ENCODE assay signal across 30 cellular contexts in genomic region chr2:207903236-207903635, GRCh38.
"Had no signal": no experiment of that assay in that cellular context is flagged by ENCODE, and none has a peak within 500 bp of the region (broad histone marks: within the 10 kb centered on the region; RNA-seq: fewer than 3 reads in every experiment).

No MANE protein-coding gene starts in this region.

- H3K27ac ChIP-seq: adrenal gland, body of pancreas, esophagus muscularis mucosa, gastroesophageal sphincter had no signal

- H3K27me3 Mint-ChIP-seq: activated CD4-positive, alpha-beta memory T cell treated with anti-CD3 and anti-CD28 coated beads, Interleukin-2, amount 10 ng/mL, durations not matched to agents 7 days and 5 days; activated CD4-positive, alpha-beta T cell treated with anti-CD3 and anti-CD28 coated beads for 36 hours; activated CD4-positive, alpha-beta T cell treated with anti-CD3 and anti-CD28 coated beads, Interleukin-2, amount 10 ng/mL, durations not matched to agents 7 days and 5 days; activated naive CD8-positive, alpha-beta T cell treated with anti-CD3 and anti-CD28 coated beads for 36 hours; activated naive CD8-positive, alpha-beta T cell treated with anti-CD3 and anti-CD28 coated beads, Interleukin-2, amount 50 U/mL, for 24 hours; activated T-cell treated with anti-CD3 and anti-CD28 coated beads, Interleukin-2, amount 50 U/mL, for 24 hours; effector memory CD8-positive, alpha-beta T cell; T-helper 17 cell had no signal

- H3K27ac Mint-ChIP-seq: activated CD4-positive, alpha-beta memory T cell treated with anti-CD3 and anti-CD28 coated beads, Interleukin-2, amount 10 ng/mL, durations not matched to agents 7 days and 5 days; activated CD4-positive, alpha-beta T cell treated with anti-CD3 and anti-CD28 coated beads for 36 hours; activated CD4-positive, alpha-beta T cell treated with anti-CD3 and anti-CD28 coated beads, Interleukin-2, amount 10 ng/mL, durations not matched to agents 7 days and 5 days; activated naive CD8-positive, alpha-beta T cell treated with anti-CD3 and anti-CD28 coated beads for 36 hours; activated naive CD8-positive, alpha-beta T cell treated with anti-CD3 and anti-CD28 coated beads, Interleukin-2, amount 50 U/mL, for 24 hours; activated T-cell treated with anti-CD3 and anti-CD28 coated beads, Interleukin-2, amount 50 U/mL, for 24 hours; activated T-cell treated with anti-CD3 and anti-CD28 coated beads, Interleukin-2, amount 50 U/mL, for 72 hours; effector memory CD8-positive, alpha-beta T cell; T-helper 17 cell; T-helper 2 cell treated with Interferon-gamma antibody and Interleukin-4, amounts not matched to agents 5 μg/mL and 100 μg/mL, for 36 hours had no signal

- H3K4me1 Mint-ChIP-seq: activated CD4-positive, alpha-beta memory T cell treated with anti-CD3 and anti-CD28 coated beads, Interleukin-2, amount 10 ng/mL, durations not matched to agents 7 days and 5 days; activated CD4-positive, alpha-beta T cell treated with anti-CD3 and anti-CD28 coated beads for 36 hours; activated CD4-positive, alpha-beta T cell treated with anti-CD3 and anti-CD28 coated beads, Interleukin-2, amount 10 ng/mL, durations not matched to agents 7 days and 5 days; activated naive CD8-positive, alpha-beta T cell treated with anti-CD3 and anti-CD28 coated beads for 36 hours had no signal

- H3K4me1 ChIP-seq: adrenal gland, esophagus muscularis mucosa, gastroesophageal sphincter had no signal

- H3K4me3 ChIP-seq: adrenal gland, body of pancreas, esophagus muscularis mucosa, gastroesophageal sphincter had no signal

- H3K9me3 ChIP-seq: adrenal gland, body of pancreas, esophagus muscularis mucosa, gastroesophageal sphincter had no signal

- H3K9me3 Mint-ChIP-seq: activated CD4-positive, alpha-beta memory T cell treated with anti-CD3 and anti-CD28 coated beads, Interleukin-2, amount 10 ng/mL, durations not matched to agents 7 days and 5 days; activated CD4-positive, alpha-beta T cell treated with anti-CD3 and anti-CD28 coated beads, Interleukin-2, amount 10 ng/mL, durations not matched to agents 7 days and 5 days; activated naive CD8-positive, alpha-beta T cell treated with anti-CD3 and anti-CD28 coated beads for 36 hours; activated naive CD8-positive, alpha-beta T cell treated with anti-CD3 and anti-CD28 coated beads, Interleukin-2, amount 50 U/mL, for 24 hours; activated T-cell treated with anti-CD3 and anti-CD28 coated beads, Interleukin-2, amount 50 U/mL, for 24 hours; activated T-cell treated with anti-CD3 and anti-CD28 coated beads, Interleukin-2, amount 50 U/mL, for 72 hours; effector memory CD8-positive, alpha-beta T cell; T-helper 2 cell treated with Interferon-gamma antibody and Interleukin-4, amounts not matched to agents 5 μg/mL and 100 μg/mL, for 36 hours had no signal

- ATAC-seq: activated CD4-positive, alpha-beta T cell treated with anti-CD3 and anti-CD28 coated beads for 36 hours; activated naive CD8-positive, alpha-beta T cell treated with anti-CD3 and anti-CD28 coated beads, Interleukin-2, amount 50 U/mL, for 24 hours; activated T-cell treated with anti-CD3 and anti-CD28 coated beads, Interleukin-2, amount 50 U/mL, for 72 hours; body of pancreas; effector memory CD8-positive, alpha-beta T cell; gastroesophageal sphincter; T-helper 17 cell had no signal

- H3K27me3 ChIP-seq: adrenal gland, body of pancreas, esophagus muscularis mucosa, gastroesophageal sphincter had no signal

- DNase-seq: activated CD4-positive, alpha-beta memory T cell treated with anti-CD3 and anti-CD28 coated beads, Interleukin-2, amount 10 ng/mL, durations not matched to agents 7 days and 5 days; activated CD4-positive, alpha-beta T cell treated with anti-CD3 and anti-CD28 coated beads for 36 hours; activated CD4-positive, alpha-beta T cell treated with anti-CD3 and anti-CD28 coated beads, Interleukin-2, amount 10 ng/mL, durations not matched to agents 7 days and 5 days; activated CD4-positive, alpha-beta T cell treated with anti-CD3 and anti-CD28 coated beads, Interleukin-2, amount 50 U/mL, for 4 hours; activated CD4-positive, CD25-positive, alpha-beta regulatory T cell; activated CD4-positive, CD25-positive, alpha-beta regulatory T cell treated with anti-CD3 and anti-CD28 coated beads, Interleukin-2, amount 50 U/mL, for 72 hours; activated CD8-positive, alpha-beta memory T cell treated with anti-CD3 and anti-CD28 coated beads, Interleukin-2, amount 50 U/mL, for 48 hours; activated gamma-delta T cell; activated naive CD4-positive, alpha-beta T cell; activated naive CD4-positive, alpha-beta T cell treated with anti-CD3 and anti-CD28 coated beads, Interleukin-2, amount 50 U/mL, for 16 hours; activated naive CD8-positive, alpha-beta T cell treated with anti-CD3 and anti-CD28 coated beads for 36 hours; activated naive CD8-positive, alpha-beta T cell treated with anti-CD3 and anti-CD28 coated beads, Interleukin-2, amount 50 U/mL, for 24 hours; activated T-cell treated with anti-CD3 and anti-CD28 coated beads for 4 hours; activated T-cell treated with anti-CD3 and anti-CD28 coated beads, Interleukin-2, amount 50 U/mL, for 24 hours; activated T-cell treated with anti-CD3 and anti-CD28 coated beads, Interleukin-2, amount 50 U/mL, for 72 hours; amygdala; aorta; caudate nucleus; cortex of kidney; effector CD4-positive, alpha-beta T cell; effector memory CD8-positive, alpha-beta T cell; erythroblast; foreskin melanocyte; T-helper 1 cell; T-helper 17 cell had no signal

- H3K36me3 ChIP-seq: adrenal gland had no signal

- H3K4me3 Mint-ChIP-seq: activated CD4-positive, alpha-beta memory T cell treated with anti-CD3 and anti-CD28 coated beads, Interleukin-2, amount 10 ng/mL, durations not matched to agents 7 days and 5 days; activated CD4-positive, alpha-beta T cell treated with anti-CD3 and anti-CD28 coated beads for 36 hours; activated CD4-positive, alpha-beta T cell treated with anti-CD3 and anti-CD28 coated beads, Interleukin-2, amount 10 ng/mL, durations not matched to agents 7 days and 5 days; activated naive CD8-positive, alpha-beta T cell treated with anti-CD3 and anti-CD28 coated beads for 36 hours; activated naive CD8-positive, alpha-beta T cell treated with anti-CD3 and anti-CD28 coated beads, Interleukin-2, amount 50 U/mL, for 24 hours; activated T-cell treated with anti-CD3 and anti-CD28 coated beads, Interleukin-2, amount 50 U/mL, for 24 hours; activated T-cell treated with anti-CD3 and anti-CD28 coated beads, Interleukin-2, amount 50 U/mL, for 72 hours; effector memory CD8-positive, alpha-beta T cell; T-helper 17 cell; T-helper 2 cell treated with Interferon-gamma antibody and Interleukin-4, amounts not matched to agents 5 μg/mL and 100 μg/mL, for 36 hours had no signal
